Comparison of ENCODE assay signal across 18 cellular contexts in the genomic region with DNA sequence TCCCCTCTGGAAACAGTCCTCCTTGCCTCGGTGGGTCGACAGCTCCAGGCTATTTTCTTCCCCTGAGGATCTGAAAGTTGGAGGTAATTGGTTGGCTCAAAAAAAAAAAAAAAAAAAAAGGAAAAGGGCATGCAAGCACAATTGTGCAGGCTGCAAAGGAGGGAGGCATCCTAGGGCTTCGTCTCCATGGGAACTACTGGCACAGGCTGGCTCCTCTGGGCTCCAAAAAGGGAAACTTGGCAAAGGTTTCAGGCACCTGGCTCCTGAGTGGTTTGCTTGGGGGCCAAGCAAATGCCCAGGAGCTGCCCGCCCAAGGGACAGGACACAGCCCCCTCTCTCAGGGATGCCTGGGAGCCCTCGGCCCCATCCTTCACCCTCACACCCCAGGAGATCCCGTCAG. TPM values are rescaled to one million over a fixed set of nuclear protein-coding genes. Genes with fewer than 3 reads are reported as not detected.
DNase-seq lines count a peak whose midpoint lies in the region; ATAC-seq and TF ChIP-seq lines count a peak whose summit lies in the region.
"Had no signal": no experiment of that assay in that cellular context is flagged by ENCODE, and none has a peak within 500 bp of the region (broad histone marks: within the 10 kb centered on the region; RNA-seq: fewer than 3 reads in every experiment).

No MANE protein-coding gene starts in this region.

- H3K4me3 ChIP-seq in mammary epithelial cell (replicated peaks in 1 of 3; ENCODE audit: insufficient read depth in 1 of 3, low read depth in 2 of 3, low read length in 3 of 3), result no peak overlapping the region
- H3K4me3 ChIP-seq in breast epithelium, result no peak overlapping the region
- H3K4me3 ChIP-seq in thyroid gland (replicated peaks in 1 of 3), result no peak overlapping the region
- no peak overlapping the region for H3K4me3 ChIP-seq in MG63
- H3K4me3 ChIP-seq: esophagus muscularis mucosa, heart left ventricle, tibial nerve had no signal

- ATAC-seq in stimulated activated memory B cell treated with anti-CD40 and anti-IgM and Interleukin-4, amounts not matched to agents 10 μg/mL and 1 μg/mL and 100 μg/mL, for 72 hours, result no peak
- no peak for ATAC-seq in SK-N-SH treated with all-trans-retinoic acid at 6 μM for 48 hours
- ATAC-seq: heart left ventricle had no signal

- intact Hi-C loops in mammary epithelial cell (cut with micrococcal nuclease) (no loop called here), breast epithelium (cut with DNase I; ENCODE audit: low total_unique reads) (no loop called here), thyroid gland (cut with DNase I) (no loop called here)

- peaks cover 6% of the 10 kb centered on the region for H3K9me3 Mint-ChIP-seq in stimulated activated memory B cell treated with anti-CD40 and anti-IgM and Interleukin-4, amounts not matched to agents 10 μg/mL and 1 μg/mL and 100 μg/mL, for 72 hours

- no TSS peak for BruUV-seq in mammary epithelial cell (replicated peaks; lab: Mats Ljungman, UMichigan)

- H3K36me3 Mint-ChIP-seq in stimulated activated memory B cell treated with anti-CD40 and anti-IgM and Interleukin-4, amounts not matched to agents 10 μg/mL and 1 μg/mL and 100 μg/mL, for 72 hours, result no peaks in the 10 kb centered on the region

- H4K20me1 ChIP-seq in mammary epithelial cell (ENCODE audit: insufficient read depth, low read length), result no peaks in the 10 kb centered on the region

- WGBS in mammary epithelial cell (ENCODE audit: low coverage, missing lambda C conversion rate), result 40% methylated on average over 1 of the region's 6 CpGs
- WGBS in thyroid gland, 2 donors, result 24 to 39% methylated on average over 4 to 6 of the region's 6 CpGs

- H3K36me3 ChIP-seq in mammary epithelial cell (ENCODE audit: insufficient read depth, low read length) (no peaks in the 10 kb centered on the region), breast epithelium (no peaks in the 10 kb centered on the region), thyroid gland (no peaks in the 10 kb centered on the region), MG63 (no peaks in the 10 kb centered on the region)
- H3K36me3 ChIP-seq: esophagus muscularis mucosa, heart left ventricle, WERI-Rb-1 had no signal

- H3K27ac ChIP-seq in mammary epithelial cell (ENCODE audit: insufficient read depth, low read depth, low read length), result no peak overlapping the region
- no peak overlapping the region for H3K27ac ChIP-seq in breast epithelium
- H3K27ac ChIP-seq in thyroid gland, result peak overlapping the region; percentile 94 to 99 (median 99)
- H3K27ac ChIP-seq: esophagus muscularis mucosa, heart left ventricle, tibial nerve had no signal

- H3K9ac ChIP-seq in mammary epithelial cell (ENCODE audit: insufficient read depth, low read length), result no peak overlapping the region

- no peak overlapping the region for H2AFZ ChIP-seq in mammary epithelial cell (ENCODE audit: low read depth, low read length)

- H3K4me1 ChIP-seq in mammary epithelial cell (ENCODE audit: insufficient read depth, low read length) (peaks cover 14% of the 10 kb centered on the region), breast epithelium (peaks cover 0 to 4% of the 10 kb centered on the region in 2 donors), thyroid gland (peaks cover 19 to 44% of the 10 kb centered on the region in 2 donors)
- H3K4me1 ChIP-seq: Caco-2, heart left ventricle, tibial nerve had no signal

- no peaks in the 10 kb centered on the region for H3K79me2 ChIP-seq in mammary epithelial cell (ENCODE audit: insufficient read depth, low read length)

- no peak overlapping the region for H3K27ac Mint-ChIP-seq in stimulated activated memory B cell treated with anti-CD40 and anti-IgM and Interleukin-4, amounts not matched to agents 10 μg/mL and 1 μg/mL and 100 μg/mL, for 72 hours

- H3K4me2 ChIP-seq in mammary epithelial cell (ENCODE audit: insufficient read depth, low read depth, low read length), result no peak overlapping the region

- no peak overlapping the region for H3K4me3 Mint-ChIP-seq in stimulated activated memory B cell treated with anti-CD40 and anti-IgM and Interleukin-4, amounts not matched to agents 10 μg/mL and 1 μg/mL and 100 μg/mL, for 72 hours

- TF ChIP-seq CTCF in mammary epithelial cell (conservative IDR thresholded peaks at IDR 0.05 in 1 of 2, IDR thresholded peaks at IDR 0.05 in 1 of 2; ENCODE audit: extremely low read depth in 1 of 2, insufficient read depth in 1 of 2, low read depth in 1 of 2, low read length in 2 of 2) (no peak), breast epithelium (IDR thresholded peaks at IDR 0.05) (no peak), thyroid gland (IDR thresholded peaks at IDR 0.05) (no peak)

- H3K9me3 ChIP-seq in mammary epithelial cell (replicated peaks; ENCODE audit: insufficient read depth, low read length), result no peaks in the 10 kb centered on the region
- peaks cover under 1 to 1% of the 10 kb centered on the region in 2 donors for H3K9me3 ChIP-seq in breast epithelium
- no peaks in the 10 kb centered on the region for H3K9me3 ChIP-seq in thyroid gland
- peaks cover 11% of the 10 kb centered on the region for H3K9me3 ChIP-seq in MG63

- in situ Hi-C loops in mammary epithelial cell (cut with MboI; ENCODE audit: low sequenced_read_pairs in 2 of 2), result no loop called here

- peak; percentile 20 for DNase-seq in mammary epithelial cell
- no peak for DNase-seq in breast epithelium (ENCODE audit: low spot score in 2 of 2)
- DNase-seq in NCI-H345 (lab: John Stamatoyannopoulos, UW), result peak; percentile 87
- DNase-seq in inferior parietal cortex (ENCODE audit: extremely low spot score), result peak; percentile 70
- DNase-seq in thyroid gland, result peak; percentile 67 to 77
- DNase-seq in MG63, result no peak
- DNase-seq: amniotic stem cell; Caco-2; heart left ventricle; Karpas-422; left cardiac atrium; NCI-H510A treated with DMSO at 0.1 percent for 48 hours; stimulated activated CD4-positive, alpha-beta T cell treated with anti-CD3 and anti-CD28 coated beads, Interleukin-1b, Interleukin-23, amount 100 ng/mL, for 48 hours; WERI-Rb-1 had no signal

- H3K27me3 Mint-ChIP-seq in stimulated activated memory B cell treated with anti-CD40 and anti-IgM and Interleukin-4, amounts not matched to agents 10 μg/mL and 1 μg/mL and 100 μg/mL, for 72 hours, result peaks cover 47% of the 10 kb centered on the region

- CTCF ChIA-PET in mammary epithelial cell (lab: Charles Lee; ENCODE audit: low non-redundant PET), result no interaction called here

- TF ChIP-seq POLR2A in breast epithelium (IDR thresholded peaks at IDR 0.05), result no peak
- no peak for TF ChIP-seq POLR2A in thyroid gland (IDR thresholded peaks at IDR 0.05)

- H3K4me1 Mint-ChIP-seq in stimulated activated memory B cell treated with anti-CD40 and anti-IgM and Interleukin-4, amounts not matched to agents 10 μg/mL and 1 μg/mL and 100 μg/mL, for 72 hours, result peaks cover 6% of the 10 kb centered on the region

- dilution Hi-C loops in mammary epithelial cell (cut with HindIII; ENCODE audit: low sequenced_read_pairs), result no loop called here

- peaks cover 5% of the 10 kb centered on the region for H3K27me3 ChIP-seq in mammary epithelial cell (ENCODE audit: insufficient read depth, low read length)
- no peaks in the 10 kb centered on the region for H3K27me3 ChIP-seq in breast epithelium
- no peaks in the 10 kb centered on the region for H3K27me3 ChIP-seq in thyroid gland
- H3K27me3 ChIP-seq in MG63, result no peaks in the 10 kb centered on the region

TF ChIP-seq in SK-N-SH treated with all-trans-retinoic acid at 6 μM for 48 hours, 23 proteins besides CTCF, POLR2A, EP300 and RAD21:
- TF ChIP-seq GLIS3 (CRISPR knock-in tag; IDR thresholded peaks at IDR 0.05), result no peak

RNA-seq across cellular contexts. Expression of a gene that starts 1.1 kb away (rescaled TPM):
- 10 to 100 TPM in 1 of 2 donors, 1 to 10 TPM in 1; 4.8 to 14.8 TPM for total RNA-seq in mammary epithelial cell
- 5.4 TPM for polyA plus RNA-seq in mammary epithelial cell
- 3.7 TPM for polyA minus RNA-seq in mammary epithelial cell
- 10 to 100 TPM; 14.4 to 30.1 (median 15.1) TPM for total RNA-seq in breast epithelium
- total RNA-seq in thyroid gland, result 10 to 100 TPM; 37.1 to 66.5 (median 51.1) TPM
- total RNA-seq in MG63 (2014; rRNA removed; shearing (Covaris generic); ENCODE audit: low replicate concordance), result 7.7 and 14.1 TPM in 2 replicates
- total RNA-seq: Caco-2 had no signal

RNA-seq across cellular contexts. Expression of a gene that starts 21.8 kb away (rescaled TPM):
- total RNA-seq in mammary epithelial cell (10 to 100 TPM; 27.3 to 73.5 TPM), breast epithelium (10 to 100 TPM in 2 of 3 donors, 1 to 10 TPM in 1; 1.4 to 48.8 (median 47.7) TPM), thyroid gland (10 to 100 TPM; 16.7 to 24.3 (median 22.0) TPM)
- polyA plus RNA-seq in mammary epithelial cell, result 48.8 TPM
- 88.2 TPM for polyA minus RNA-seq in mammary epithelial cell
- total RNA-seq in MG63 (2014; rRNA removed; shearing (Covaris generic); ENCODE audit: low replicate concordance), result 2.0 and 2.3 TPM in 2 replicates

Comparison
In these comparisons a context has a peak if more than half of its experiments do, and no peak if none do; other contexts are left out.
1. DNase-seq: peak in mammary epithelial cell (single experiment), NCI-H345 (single experiment), inferior parietal cortex (single experiment) and thyroid gland (2 of 2); none in breast epithelium (0 of 2) and MG63 (single experiment).
2. H3K27ac ChIP-seq: peak in thyroid gland (3 of 3); none in mammary epithelial cell (single experiment) and breast epithelium (0 of 2).